ENCODE assay signal across 8 cellular contexts in genomic region chr2:240435955-240436625, GRCh38. TPM values are rescaled to one million over a fixed set of nuclear protein-coding genes. Genes with fewer than 3 reads are reported as not detected.
DNase-seq lines count a peak whose midpoint lies in the region; ATAC-seq, FAIRE-seq and TF ChIP-seq lines count a peak whose summit lies in the region.

No MANE protein-coding gene starts in this region.

- FAIRE-seq in D721Med (lab: Jason Lieb, UNC): no peak

- H3K36me3 Mint-ChIP-seq in CD4-positive, alpha-beta T cell (ENCODE audit: low read depth): peaks cover 4% of the 10 kb centered on the region
- H3K36me3 Mint-ChIP-seq in neural crest cell (ENCODE audit: low read depth): no peaks in the 10 kb centered on the region

- peaks cover 22% of the 10 kb centered on the region for H3K27me3 Mint-ChIP-seq in CD4-positive, alpha-beta T cell
- peaks cover 3% of the 10 kb centered on the region for H3K27me3 Mint-ChIP-seq in neural crest cell (ENCODE audit: low read depth)

- no peaks in the 10 kb centered on the region for H3K9me3 ChIP-seq in CD4-positive, alpha-beta T cell (ENCODE audit: control insufficient read depth, low read length)
- no peaks in the 10 kb centered on the region for H3K9me3 ChIP-seq in RWPE2 (ENCODE audit: severe bottlenecking)
- H3K9me3 ChIP-seq in esophagus muscularis mucosa: no peaks in the 10 kb centered on the region

- H3K27ac ChIP-seq in CD4-positive, alpha-beta T cell (ENCODE audit: low read depth, low read length): no peak overlapping the region
- H3K27ac ChIP-seq in RWPE2 (ENCODE audit: poor library complexity, severe bottlenecking): peak overlapping the region; percentile 96
- H3K27ac ChIP-seq in esophagus muscularis mucosa (replicated peaks in 1 of 4): peak overlapping the region; percentile 94 to 96 (median 95)

- no peaks in the 10 kb centered on the region for H3K9me3 Mint-ChIP-seq in CD4-positive, alpha-beta T cell
- no peaks in the 10 kb centered on the region for H3K9me3 Mint-ChIP-seq in neural crest cell

- H3K4me3 ChIP-seq in RWPE2 (ENCODE audit: severe bottlenecking) (peak overlapping the region; percentile 99), esophagus muscularis mucosa (peak overlapping the region; percentile 65 to 84 (median 77))

- CTCF ChIA-PET in CD4-positive, alpha-beta T cell (lab: Charles Lee): no interaction called here

- H3K4me3 Mint-ChIP-seq in CD4-positive, alpha-beta T cell: peak overlapping the region; percentile 76
- H3K4me3 Mint-ChIP-seq in neural crest cell: peak overlapping the region; percentile 82

- WGBS in esophagus muscularis mucosa: 2% methylated on average over 8 of the region's 86 CpGs

- H3K4me1 ChIP-seq in RWPE2 (ENCODE audit: insufficient read depth, poor library complexity, severe bottlenecking) (peaks cover 20% of the 10 kb centered on the region), esophagus muscularis mucosa (peaks cover 36 to 57% (median 51%) of the 10 kb centered on the region in 4 donors)

- no peak for DNase-seq in CD4-positive, alpha-beta T cell
- DNase-seq in RWPE2 (ENCODE audit: low spot score): peak; percentile 56
- no peak for DNase-seq in esophagus muscularis mucosa (ENCODE audit: extremely low spot score)
- DNase-seq in neural crest cell (ENCODE audit: low read depth, low spot score): no peak
- no peak for DNase-seq in GF-D8 (lab: John Stamatoyannopoulos, UW)
- no peak for DNase-seq in LoVo (ENCODE audit: low spot score)
- DNase-seq in D721Med (ENCODE audit: insufficient read length, low spot score): no peak

- intact Hi-C loops in CD4-positive, alpha-beta T cell (cut with DNase I, micrococcal nuclease): loop anchor here in 1 of 2 experiments (2.0 to 10.0 kb wide), 5 partner anchors 126 to 411 kb away; partner anchors contain the start of genes CAPN10, DUSP28 and NDUFA10
- intact Hi-C loops in esophagus muscularis mucosa (cut with DNase I): loop anchor here (2.0 to 10.0 kb wide), 2 partner anchors 61 to 129 kb away; partner anchors contain the start of genes DUSP28 and RNPEPL1

- no peak for TF ChIP-seq EP300 in esophagus muscularis mucosa (IDR thresholded peaks at IDR 0.05)

- H3K36me3 ChIP-seq in RWPE2 (ENCODE audit: low read depth) (no peaks in the 10 kb centered on the region), esophagus muscularis mucosa (peaks cover 0 to 4% (median 0%) of the 10 kb centered on the region in 4 donors)

- no peak for ATAC-seq in CD4-positive, alpha-beta T cell (ENCODE audit: poor library complexity)
- ATAC-seq in GM21526 (IDR thresholded peaks at IDR 0.05; ENCODE audit: low FRiP score, unreplicated experiment) (peak; percentile 23), RWPE2 (ENCODE audit: low read depth) (no peak)

- no peak for TF ChIP-seq CTCF in CD4-positive, alpha-beta T cell (IDR thresholded peaks at IDR 0.05)
- TF ChIP-seq CTCF in RWPE2 (IDR thresholded peaks at IDR 0.05; ENCODE audit: poor library complexity, severe bottlenecking) (no peak), esophagus muscularis mucosa (IDR thresholded peaks at IDR 0.05) (no peak), neural crest cell (conservative IDR thresholded peaks at IDR 0.05) (no peak), D721Med (IDR thresholded peaks at IDR 0.05; ENCODE audit: insufficient read depth, missing control alignments) (no peak)

- POLR2A ChIA-PET in CD4-positive, alpha-beta T cell (lab: Charles Lee): interaction anchor here (1.0 kb wide), 1 partner anchor 150 kb away, joined by 3 read pairs; the partner anchor contains the start of gene CAPN10

- H3K4me1 Mint-ChIP-seq in CD4-positive, alpha-beta T cell (ENCODE audit: low read depth): peaks cover 4% of the 10 kb centered on the region
- peaks cover 14% of the 10 kb centered on the region for H3K4me1 Mint-ChIP-seq in neural crest cell

- no peak for TF ChIP-seq POLR2A in esophagus muscularis mucosa (IDR thresholded peaks at IDR 0.05; ENCODE audit: low read depth)

- peaks cover 22% of the 10 kb centered on the region for H3K27me3 ChIP-seq in CD4-positive, alpha-beta T cell (ENCODE audit: control insufficient read depth, insufficient read depth, low read length)
- H3K27me3 ChIP-seq in RWPE2 (ENCODE audit: insufficient read depth, poor library complexity, severe bottlenecking) (no peaks in the 10 kb centered on the region), esophagus muscularis mucosa (peaks cover 0 to 19% (median 0%) of the 10 kb centered on the region in 4 donors)

- H3K27ac Mint-ChIP-seq in CD4-positive, alpha-beta T cell: no peak overlapping the region
- H3K27ac Mint-ChIP-seq in neural crest cell (ENCODE audit: unreplicated experiment): no peak overlapping the region

RNA-seq across cellular contexts. Expression of gene GPC1, which starts 0.6 kb away (rescaled TPM):
- under 1 TPM; 0.58 to 0.98 TPM for total RNA-seq in CD4-positive, alpha-beta T cell
- total RNA-seq in esophagus muscularis mucosa: 10 to 100 TPM; 29.1 to 71.5 (median 41.8) TPM
- total RNA-seq in neural crest cell: 88.6 and 89.9 TPM in 2 replicates

Comparison
In these comparisons a context has a peak if more than half of its experiments do, and no peak if none do; other contexts are left out.
1. RNA of gene GPC1, which starts 0.6 kb away (total RNA-seq): 88.6 to 89.9 TPM in neural crest cell and 29.1 to 71.5 TPM in esophagus muscularis mucosa; 0.58 to 0.98 TPM in CD4-positive, alpha-beta T cell; every median in the first group is over 10 times any median in the second.